In the genomic region with DNA sequence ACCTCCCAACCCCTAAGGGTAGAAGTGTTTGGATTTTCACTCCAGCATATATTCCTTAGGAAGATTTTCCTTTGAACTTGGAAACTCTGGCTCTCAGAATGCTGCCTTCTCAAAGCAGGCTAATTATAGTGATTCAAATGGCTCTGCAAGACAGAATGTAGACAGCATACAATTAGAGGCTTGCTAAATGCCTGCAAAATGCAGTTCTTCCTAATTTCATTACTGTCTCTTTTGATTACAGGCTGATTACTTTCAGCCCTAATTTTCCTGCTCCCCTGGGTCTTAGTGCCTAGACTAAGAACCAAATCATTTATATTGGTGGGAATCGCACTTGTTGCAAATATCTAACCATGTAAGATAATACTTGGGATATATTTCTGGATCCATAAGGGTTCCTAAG, we compare ENCODE assay signal across 24 cellular contexts. TPM values are rescaled to one million over a fixed set of nuclear protein-coding genes. Genes with fewer than 3 reads are reported as not detected.
"Had no signal": no experiment of that assay in that cellular context is flagged by ENCODE, and none has a peak within 500 bp of the region (broad histone marks: within the 10 kb centered on the region; RNA-seq: fewer than 3 reads in every experiment).

No MANE protein-coding gene starts in this region.

- H3K36me3 Mint-ChIP-seq: natural killer cell treated with Interleukin-12 subunit alpha and Interleukin-12 subunit beta and Interleukin-15 and Interleukin-18, amount 100 ng/mL, for 72 hours had no signal

- H3K27ac Mint-ChIP-seq: naive thymus-derived CD4-positive, alpha-beta T cell; natural killer cell treated with Interleukin-12 subunit alpha and Interleukin-12 subunit beta and Interleukin-15 and Interleukin-18, amount 100 ng/mL, for 72 hours; progenitor cell of endocrine pancreas; stimulated activated memory B cell treated with anti-CD40 and anti-IgM and Interleukin-4, amounts not matched to agents 10 μg/mL and 1 μg/mL and 100 μg/mL, for 72 hours; stimulated activated naive CD8-positive, alpha-beta T cell treated with anti-CD3 and anti-CD28 coated beads, Interleukin-15, amount 100 ng/mL, for 72 hours; type B pancreatic cell had no signal

- DNase-seq: hypothalamus; islet precursor cell; left ventricle myocardium inferior; midbrain; mucosa of descending colon; naive thymus-derived CD4-positive, alpha-beta T cell; ovary; right lobe of liver; stimulated activated CD4-positive, alpha-beta T cell treated with anti-CD3 and anti-CD28 coated beads, Interleukin-1b, Interleukin-23, amount 100 ng/mL, for 48 hours; stimulated activated CD4-positive, alpha-beta T cell treated with anti-CD3 and anti-CD28 coated beads, Interleukin-2, amount 100 ng/mL, for 48 hours; stimulated activated CD4-positive, alpha-beta T cell treated with anti-CD3 and anti-CD28 coated beads, Interleukin-4, amount 100 ng/mL, for 4 hours; stimulated activated CD8-positive, alpha-beta memory T cell treated with anti-CD3 and anti-CD28 coated beads, Interleukin-4, amount 100 ng/mL, for 48 hours; stimulated activated naive CD4-positive, alpha-beta T cell treated with Interleukin-2 at 50 U/mL for 16 hours; stimulated activated naive CD8-positive, alpha-beta T cell treated with anti-CD3 and anti-CD28 coated beads, Interleukin-15, amount 100 ng/mL, for 72 hours; substantia nigra; uterus had no signal

- H3K9me3 ChIP-seq: left ventricle myocardium inferior, mucosa of descending colon, ovary, right atrium auricular region, right lobe of liver, tibial nerve, uterus had no signal

- H3K4me1 ChIP-seq: left ventricle myocardium inferior, right atrium auricular region, right lobe of liver, uterus had no signal

- H3K27ac ChIP-seq: left ventricle myocardium inferior, ovary, right atrium auricular region, right lobe of liver, tibial nerve, uterus had no signal

- H3K4me2 ChIP-seq: smooth muscle cell had no signal

- H3K36me3 ChIP-seq: left ventricle myocardium inferior, ovary, right atrium auricular region, right lobe of liver, tibial nerve, uterus had no signal

- H3K9me3 Mint-ChIP-seq: natural killer cell treated with Interleukin-12 subunit alpha and Interleukin-12 subunit beta and Interleukin-15 and Interleukin-18, amount 100 ng/mL, for 72 hours; stimulated activated memory B cell treated with anti-CD40 and anti-IgM and Interleukin-4, amounts not matched to agents 10 μg/mL and 1 μg/mL and 100 μg/mL, for 72 hours; stimulated activated naive CD8-positive, alpha-beta T cell treated with anti-CD3 and anti-CD28 coated beads, Interleukin-15, amount 100 ng/mL, for 72 hours; type B pancreatic cell had no signal

- H3K27me3 Mint-ChIP-seq: naive thymus-derived CD4-positive, alpha-beta T cell; progenitor cell of endocrine pancreas; stimulated activated memory B cell treated with anti-CD40 and anti-IgM and Interleukin-4, amounts not matched to agents 10 μg/mL and 1 μg/mL and 100 μg/mL, for 72 hours; stimulated activated naive CD8-positive, alpha-beta T cell treated with anti-CD3 and anti-CD28 coated beads, Interleukin-15, amount 100 ng/mL, for 72 hours; type B pancreatic cell had no signal

- H3K4me3 Mint-ChIP-seq: naive thymus-derived CD4-positive, alpha-beta T cell; natural killer cell treated with Interleukin-12 subunit alpha and Interleukin-12 subunit beta and Interleukin-15 and Interleukin-18, amount 100 ng/mL, for 72 hours; stimulated activated memory B cell treated with anti-CD40 and anti-IgM and Interleukin-4, amounts not matched to agents 10 μg/mL and 1 μg/mL and 100 μg/mL, for 72 hours; stimulated activated naive CD8-positive, alpha-beta T cell treated with anti-CD3 and anti-CD28 coated beads, Interleukin-15, amount 100 ng/mL, for 72 hours; type B pancreatic cell had no signal

- H3K27me3 ChIP-seq: ovary, right atrium auricular region, right lobe of liver, tibial nerve, uterus had no signal

- H3K4me3 ChIP-seq: left ventricle myocardium inferior, lung, mucosa of descending colon, ovary, right atrium auricular region, right lobe of liver, smooth muscle cell, tibial nerve, uterus had no signal

RNA-seq across cellular contexts. Expression of a gene that starts 50.8 kb away (rescaled TPM):
- polyA plus RNA-seq: smooth muscle cell had no signal
